8 cellular contexts compared by ENCODE assay signal in the genomic region with DNA sequence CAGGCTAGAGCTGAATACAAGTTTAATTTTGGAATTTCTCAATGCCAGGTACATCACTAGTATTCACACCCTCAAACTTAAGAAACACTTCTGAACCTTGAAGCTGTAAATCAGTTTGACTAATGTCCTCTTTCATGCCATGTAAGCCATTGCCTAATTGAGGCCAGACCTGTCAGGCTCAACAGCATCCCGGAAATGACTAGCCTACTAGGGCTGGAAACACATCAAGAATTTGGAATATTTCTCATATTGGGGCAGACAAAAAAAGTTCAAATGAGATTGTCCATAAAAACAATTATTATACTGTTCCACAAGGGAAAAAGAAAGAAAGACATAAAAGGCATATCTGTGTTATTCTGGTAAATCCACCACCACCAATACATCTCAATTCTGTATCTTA.
A peak's percentile ranks its signal among the peaks of the same experiment; 100 is the strongest.
DNase-seq lines count a peak whose midpoint lies in the region; ATAC-seq and TF ChIP-seq lines count a peak whose summit lies in the region.

No MANE protein-coding gene starts in this region.

- H3K36me3 Mint-ChIP-seq in dendritic cell treated with granulocyte-macrophage colony-stimulating factor and Interleukin-4, amounts not matched to agents 40 ng/mL and 50 ng/mL, for 4 days (ENCODE audit: low read depth): peaks cover 17% of the 10 kb centered on the region
- H3K36me3 Mint-ChIP-seq in nephron progenitor cell (ENCODE audit: low read depth): peaks cover 1% of the 10 kb centered on the region

- peak overlapping the region; percentile 95 for H3K27ac Mint-ChIP-seq in dendritic cell treated with granulocyte-macrophage colony-stimulating factor and Interleukin-4, amounts not matched to agents 40 ng/mL and 50 ng/mL, for 4 days
- H3K27ac Mint-ChIP-seq in nephron progenitor cell: no peak overlapping the region

- no peaks in the 10 kb centered on the region for H3K9me3 Mint-ChIP-seq in dendritic cell treated with granulocyte-macrophage colony-stimulating factor and Interleukin-4, amounts not matched to agents 40 ng/mL and 50 ng/mL, for 4 days
- H3K9me3 Mint-ChIP-seq in nephron progenitor cell: no peaks in the 10 kb centered on the region

- DNase-seq in ELR (ENCODE audit: low read depth) (peak; percentile 79), NOMO-1 (lab: John Stamatoyannopoulos, UW; ENCODE audit: unreplicated experiment in 2 of 2) (peak; percentile 66 to 73), nephron progenitor cell (no peak), GM13976 (ENCODE audit: low spot score) (no peak), ecto neural progenitor cell (ENCODE audit: low spot score) (no peak)

- ATAC-seq in GM18498 (IDR thresholded peaks at IDR 0.05; ENCODE audit: unreplicated experiment): no peak
- ATAC-seq in HG03520 (IDR thresholded peaks at IDR 0.05; ENCODE audit: unreplicated experiment): no peak

- intact Hi-C loops in dendritic cell treated with granulocyte-macrophage colony-stimulating factor and Interleukin-4, amounts not matched to agents 40 ng/mL and 50 ng/mL, for 4 days (cut with micrococcal nuclease): loop anchor here (5.0 to 10.0 kb wide), 2 partner anchors 47 to 295 kb away; no protein-coding TSS in a partner anchor

- in situ Hi-C loops in GM13976 (cut with MboI; ENCODE audit: low sequenced_read_pairs, unreplicated experiment): no loop called here

- peaks cover 60% of the 10 kb centered on the region for H3K4me1 Mint-ChIP-seq in dendritic cell treated with granulocyte-macrophage colony-stimulating factor and Interleukin-4, amounts not matched to agents 40 ng/mL and 50 ng/mL, for 4 days (ENCODE audit: low read depth)
- peaks cover 56% of the 10 kb centered on the region for H3K4me1 Mint-ChIP-seq in nephron progenitor cell

- H3K4me3 Mint-ChIP-seq in dendritic cell treated with granulocyte-macrophage colony-stimulating factor and Interleukin-4, amounts not matched to agents 40 ng/mL and 50 ng/mL, for 4 days: peak overlapping the region; percentile 94
- H3K4me3 Mint-ChIP-seq in nephron progenitor cell: peak overlapping the region; percentile 94

- no peak for TF ChIP-seq CTCF in nephron progenitor cell (IDR thresholded peaks at IDR 0.05)
- no peak for TF ChIP-seq CTCF in GM13976 (IDR thresholded peaks at IDR 0.05; ENCODE audit: borderline replicate concordance, control extremely low read depth, extremely low read depth, insufficient read depth, missing control alignments)

- H3K27me3 Mint-ChIP-seq in dendritic cell treated with granulocyte-macrophage colony-stimulating factor and Interleukin-4, amounts not matched to agents 40 ng/mL and 50 ng/mL, for 4 days: no peaks in the 10 kb centered on the region
- H3K27me3 Mint-ChIP-seq in nephron progenitor cell (ENCODE audit: low read depth, poor library complexity): no peaks in the 10 kb centered on the region

Comparison
In these comparisons a context has a peak if more than half of its experiments do, and no peak if none do; other contexts are left out.
1. DNase-seq: peak in ELR (single experiment) and NOMO-1 (2 of 2); none in nephron progenitor cell (single experiment), GM13976 (single experiment) and ecto neural progenitor cell (single experiment).